Comparison of ENCODE assay signal across 23 cellular contexts in the genomic region with DNA sequence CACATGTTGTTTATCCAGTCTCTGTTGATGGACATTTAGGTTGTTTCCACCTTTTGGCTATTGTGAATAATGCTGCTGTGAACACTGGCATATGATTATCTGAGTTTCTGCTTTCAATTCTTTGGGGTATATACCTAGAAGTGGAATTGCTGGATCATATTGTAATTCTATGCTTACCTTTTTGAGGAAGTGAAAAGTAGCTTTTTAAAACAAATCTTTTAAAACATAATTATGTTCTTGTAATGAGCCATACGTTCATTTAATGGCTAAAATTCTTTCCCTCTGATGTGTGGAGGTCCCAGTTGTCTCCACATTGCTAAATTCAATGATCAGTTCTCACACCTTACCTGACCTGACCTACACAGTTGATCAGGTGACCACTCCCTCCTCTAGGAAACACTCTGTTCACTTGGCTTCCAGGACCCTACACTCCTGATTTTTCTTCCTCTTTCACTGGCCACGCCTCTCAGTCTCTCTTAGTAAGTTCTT.
A peak's percentile ranks its signal among the peaks of the same experiment; 100 is the strongest.
DNase-seq lines count a peak whose midpoint lies in the region; ATAC-seq lines count a peak whose summit lies in the region.
"Had no signal": no experiment of that assay in that cellular context is flagged by ENCODE, and none has a peak within 500 bp of the region (broad histone marks: within the 10 kb centered on the region; RNA-seq: fewer than 3 reads in every experiment).

No MANE protein-coding gene starts in this region.

- DNase-seq in SIG-M5 treated with dmso at 0.1 percent for 504 hours (lab: John Stamatoyannopoulos, UW; ENCODE audit: unreplicated experiment) (peak; percentile 35), SIG-M5 (lab: John Stamatoyannopoulos, UW) (no peak), NOMO-1 treated with DMSO at 0.1 percent for 48 hours (lab: John Stamatoyannopoulos, UW; ENCODE audit: unreplicated experiment) (peak; percentile 68), NCI-H510A (lab: John Stamatoyannopoulos, UW) (no peak), NCI-H146 treated with DMSO at 0.1 percent for 48 hours (lab: John Stamatoyannopoulos, UW; ENCODE audit: unreplicated experiment) (no peak)
- DNase-seq in stimulated activated naive CD8-positive, alpha-beta T cell treated with anti-CD3 and anti-CD28 coated beads, Interleukin-15, amount 100 ng/mL, for 72 hours, result no peak
- no peak for DNase-seq in activated CD8-positive, alpha-beta memory T cell treated with anti-CD3 and anti-CD28 coated beads for 24 hours
- DNase-seq: 8988T; activated CD4-positive, alpha-beta T cell treated with anti-CD3 and anti-CD28 coated beads, Interleukin-2, amount 50 U/mL, for 48 hours; activated gamma-delta T cell treated with Interleukin-2 at 50 U/mL for 16 hours; activated T-cell treated with anti-CD3 and anti-CD28 coated beads for 4 hours; amniotic stem cell; dermis blood vessel endothelial cell; head of caudate nucleus; left ventricle myocardium inferior; NCI-H1417 treated with DMSO at 0.1 percent for 48 hours; psoas muscle; stimulated activated CD4-positive, alpha-beta T cell treated with anti-CD3 and anti-CD28 coated beads, Interleukin-4, amount 100 ng/mL, for 24 hours had no signal

- peak overlapping the region; percentile 70 for H3K27ac Mint-ChIP-seq in dendritic cell treated with granulocyte-macrophage colony-stimulating factor and Interleukin-4, amounts not matched to agents 40 ng/mL and 50 ng/mL, for 4 days
- H3K27ac Mint-ChIP-seq in stimulated activated naive CD8-positive, alpha-beta T cell treated with anti-CD3 and anti-CD28 coated beads, Interleukin-15, amount 100 ng/mL, for 72 hours, result no peak overlapping the region
- H3K27ac Mint-ChIP-seq: T-helper 2 cell treated with Interferon-gamma antibody and Interleukin-4, amounts not matched to agents 5 μg/mL and 100 μg/mL, for 36 hours; type B pancreatic cell; WTC11 had no signal

- H3K4me3 Mint-ChIP-seq in dendritic cell treated with granulocyte-macrophage colony-stimulating factor and Interleukin-4, amounts not matched to agents 40 ng/mL and 50 ng/mL, for 4 days, result no peak overlapping the region
- H3K4me3 Mint-ChIP-seq in stimulated activated naive CD8-positive, alpha-beta T cell treated with anti-CD3 and anti-CD28 coated beads, Interleukin-15, amount 100 ng/mL, for 72 hours, result no peak overlapping the region
- H3K4me3 Mint-ChIP-seq: T-helper 2 cell treated with Interferon-gamma antibody and Interleukin-4, amounts not matched to agents 5 μg/mL and 100 μg/mL, for 36 hours; type B pancreatic cell; WTC11 had no signal

- H3K4me1 Mint-ChIP-seq in dendritic cell treated with granulocyte-macrophage colony-stimulating factor and Interleukin-4, amounts not matched to agents 40 ng/mL and 50 ng/mL, for 4 days (ENCODE audit: low read depth), result peaks cover 56% of the 10 kb centered on the region
- H3K4me1 Mint-ChIP-seq in stimulated activated naive CD8-positive, alpha-beta T cell treated with anti-CD3 and anti-CD28 coated beads, Interleukin-15, amount 100 ng/mL, for 72 hours, result peaks cover 57% of the 10 kb centered on the region

- intact Hi-C loops in dendritic cell treated with granulocyte-macrophage colony-stimulating factor and Interleukin-4, amounts not matched to agents 40 ng/mL and 50 ng/mL, for 4 days (cut with micrococcal nuclease), result no loop called here

- H3K27me3 Mint-ChIP-seq in dendritic cell treated with granulocyte-macrophage colony-stimulating factor and Interleukin-4, amounts not matched to agents 40 ng/mL and 50 ng/mL, for 4 days, result no peaks in the 10 kb centered on the region
- no peaks in the 10 kb centered on the region for H3K27me3 Mint-ChIP-seq in stimulated activated naive CD8-positive, alpha-beta T cell treated with anti-CD3 and anti-CD28 coated beads, Interleukin-15, amount 100 ng/mL, for 72 hours
- H3K27me3 Mint-ChIP-seq: type B pancreatic cell had no signal

- H3K9me3 Mint-ChIP-seq in dendritic cell treated with granulocyte-macrophage colony-stimulating factor and Interleukin-4, amounts not matched to agents 40 ng/mL and 50 ng/mL, for 4 days, result no peaks in the 10 kb centered on the region
- no peaks in the 10 kb centered on the region for H3K9me3 Mint-ChIP-seq in stimulated activated naive CD8-positive, alpha-beta T cell treated with anti-CD3 and anti-CD28 coated beads, Interleukin-15, amount 100 ng/mL, for 72 hours
- H3K9me3 Mint-ChIP-seq: T-helper 2 cell treated with Interferon-gamma antibody and Interleukin-4, amounts not matched to agents 5 μg/mL and 100 μg/mL, for 36 hours; type B pancreatic cell; WTC11 had no signal

- ATAC-seq in stimulated activated naive CD8-positive, alpha-beta T cell treated with anti-CD3 and anti-CD28 coated beads, Interleukin-15, amount 100 ng/mL, for 72 hours, result no peak
- ATAC-seq: psoas muscle, SK-N-SH treated with all-trans-retinoic acid at 6 μM for 48 hours, WTC11 had no signal

- peaks cover 9% of the 10 kb centered on the region for H3K36me3 Mint-ChIP-seq in dendritic cell treated with granulocyte-macrophage colony-stimulating factor and Interleukin-4, amounts not matched to agents 40 ng/mL and 50 ng/mL, for 4 days (ENCODE audit: low read depth)
- H3K36me3 Mint-ChIP-seq: type B pancreatic cell, WTC11 had no signal

Comparison
In these comparisons a context has a peak if more than half of its experiments do, and no peak if none do; other contexts are left out.
1. DNase-seq: peak in SIG-M5 treated with dmso at 0.1 percent for 504 hours (single experiment) and NOMO-1 treated with DMSO at 0.1 percent for 48 hours (single experiment); none in SIG-M5 (single experiment), NCI-H510A (single experiment), stimulated activated naive CD8-positive, alpha-beta T cell treated with anti-CD3 and anti-CD28 coated beads, Interleukin-15, amount 100 ng/mL, for 72 hours (0 of 2), activated CD8-positive, alpha-beta memory T cell treated with anti-CD3 and anti-CD28 coated beads for 24 hours (single experiment) and NCI-H146 treated with DMSO at 0.1 percent for 48 hours (single experiment).